2 cellular contexts compared by ENCODE assay signal in genomic region chr1:66330711-66331110, GRCh38.
TF ChIP-seq lines count a peak whose summit lies in the region.

No MANE protein-coding gene starts in this region.

TF ChIP-seq in SK-N-SH, 30 proteins besides CTCF, POLR2A, EP300 and RAD21 (continued from another document):
- TF ChIP-seq USF2 (IDR thresholded peaks at IDR 0.05; ENCODE audit: borderline replicate concordance, low read depth, low read length): no peak
- TF ChIP-seq CHD2 (IDR thresholded peaks at IDR 0.05; ENCODE audit: low read length, partially characterized antibody): no peak
- TF ChIP-seq MXI1 (IDR thresholded peaks at IDR 0.05; ENCODE audit: low read depth, low read length): no peak
TF ChIP-seq in SK-N-SH: peak in this region for 0.

TF ChIP-seq in SK-N-SH treated with all-trans-retinoic acid at 6 μM for 48 hours, 23 proteins besides CTCF, POLR2A, EP300 and RAD21 (continued from another document):
- TF ChIP-seq PATZ1 (CRISPR knock-in tag; IDR thresholded peaks at IDR 0.05; ENCODE audit: borderline replicate concordance) (no peak), ZNF565 (CRISPR knock-in tag; conservative IDR thresholded peaks at IDR 0.05; ENCODE audit: low read depth) (no peak), SNAI2 (CRISPR knock-in tag; IDR thresholded peaks at IDR 0.05) (no peak), BACH2 (CRISPR knock-in tag; IDR thresholded peaks at IDR 0.05; ENCODE audit: borderline replicate concordance) (no peak), RARB (CRISPR knock-in tag; IDR thresholded peaks at IDR 0.05) (no peak)
